10 cellular contexts compared by ENCODE assay signal in genomic region chr19:9883764-9884163, GRCh38.
"Had no signal": no experiment of that assay in that cellular context is flagged by ENCODE, and none has a peak within 500 bp of the region (broad histone marks: within the 10 kb centered on the region; RNA-seq: fewer than 3 reads in every experiment).

No MANE protein-coding gene starts in this region.

- H3K27me3 Mint-ChIP-seq: activated naive CD8-positive, alpha-beta T cell had no signal

- H3K27ac Mint-ChIP-seq: activated naive CD8-positive, alpha-beta T cell; stimulated activated effector memory CD8-positive, alpha-beta T cell treated with anti-CD3 and anti-CD28 coated beads, Interleukin-12 subunit alpha, Interleukin-12 subunit beta, amount 100 ng/mL, for 72 hours; T-helper 2 cell treated with Interferon-gamma antibody and Interleukin-4, amounts not matched to agents 5 μg/mL and 100 μg/mL, for 36 hours had no signal

- H3K36me3 Mint-ChIP-seq: activated naive CD8-positive, alpha-beta T cell; stimulated activated effector memory CD8-positive, alpha-beta T cell treated with anti-CD3 and anti-CD28 coated beads, Interleukin-12 subunit alpha, Interleukin-12 subunit beta, amount 100 ng/mL, for 72 hours had no signal

- H3K9me3 Mint-ChIP-seq: activated T-cell treated with anti-CD3 and anti-CD28 coated beads, Interleukin-2, amount 50 U/mL, for 4 hours; stimulated activated effector memory CD8-positive, alpha-beta T cell treated with anti-CD3 and anti-CD28 coated beads, Interleukin-12 subunit alpha, Interleukin-12 subunit beta, amount 100 ng/mL, for 72 hours; T-helper 2 cell treated with Interferon-gamma antibody and Interleukin-4, amounts not matched to agents 5 μg/mL and 100 μg/mL, for 36 hours had no signal

- H3K4me3 Mint-ChIP-seq: activated naive CD8-positive, alpha-beta T cell; activated T-cell treated with anti-CD3 and anti-CD28 coated beads, Interleukin-2, amount 50 U/mL, for 4 hours; stimulated activated effector memory CD8-positive, alpha-beta T cell treated with anti-CD3 and anti-CD28 coated beads, Interleukin-12 subunit alpha, Interleukin-12 subunit beta, amount 100 ng/mL, for 72 hours; T-helper 2 cell treated with Interferon-gamma antibody and Interleukin-4, amounts not matched to agents 5 μg/mL and 100 μg/mL, for 36 hours had no signal

- DNase-seq: activated CD4-positive, alpha-beta T cell treated with anti-CD3 and anti-CD28 coated beads for 1 hour; activated CD4-positive, alpha-beta T cell treated with anti-CD3 and anti-CD28 coated beads, Interleukin-2, amount 50 U/mL, for 48 hours; activated effector memory CD4-positive, alpha-beta T cell treated with anti-CD3 and anti-CD28 coated beads, Interleukin-2, amount 50 U/mL, for 16 hours; activated T-cell treated with anti-CD3 and anti-CD28 coated beads, Interleukin-2, amount 50 U/mL, for 4 hours; cerebellar nuclear complex; foreskin melanocyte; transverse colon had no signal

- H3K4me1 Mint-ChIP-seq: stimulated activated effector memory CD8-positive, alpha-beta T cell treated with anti-CD3 and anti-CD28 coated beads, Interleukin-12 subunit alpha, Interleukin-12 subunit beta, amount 100 ng/mL, for 72 hours had no signal
